ENCODE assay signal across 19 cellular contexts in the genomic region with DNA sequence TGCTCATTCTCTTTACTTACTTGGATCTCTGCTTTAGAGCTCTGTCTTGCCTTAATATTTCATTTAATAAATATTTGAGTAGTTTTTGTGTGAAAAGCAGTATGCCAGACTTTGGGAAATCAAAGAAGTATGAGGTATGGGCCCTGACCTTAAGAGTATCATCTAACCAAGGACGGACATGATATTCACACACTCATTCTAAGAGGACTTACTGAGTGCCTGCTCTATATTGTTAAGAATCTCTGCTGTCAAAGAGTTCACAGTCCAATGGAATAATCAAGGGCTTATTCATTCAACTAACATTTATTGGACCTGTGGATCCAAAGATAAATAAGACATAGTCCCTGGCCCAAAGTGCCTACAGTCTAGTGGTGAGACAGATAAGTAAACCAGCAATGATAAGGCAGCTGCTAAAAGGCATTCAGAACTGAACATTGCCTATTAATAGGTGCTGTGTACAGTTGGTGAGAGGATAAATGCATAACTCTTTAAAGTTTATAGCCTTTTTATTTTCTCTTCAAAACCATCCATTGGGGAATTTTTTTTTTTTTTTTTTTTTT. TPM values are rescaled to one million over a fixed set of nuclear protein-coding genes. Genes with fewer than 3 reads are reported as not detected.
A peak's percentile ranks its signal among the peaks of the same experiment; 100 is the strongest.
DNase-seq lines count a peak whose midpoint lies in the region; ATAC-seq, FAIRE-seq and TF ChIP-seq lines count a peak whose summit lies in the region.
"Had no signal": no experiment of that assay in that cellular context is flagged by ENCODE, and none has a peak within 500 bp of the region (broad histone marks: within the 10 kb centered on the region; RNA-seq: fewer than 3 reads in every experiment).

No MANE protein-coding gene starts in this region.

- H3K4me2 ChIP-seq in K562 (ENCODE audit: insufficient read depth, low read length) (no peak overlapping the region), hepatocyte (peak overlapping the region; percentile 47)
- H3K4me2 ChIP-seq: KMS-11 had no signal

- H3K36me3 ChIP-seq in SK-N-MC (ENCODE audit: insufficient read depth, low read length) (peaks cover 12% of the 10 kb centered on the region; the same call in 1 of the 2 replicates), K562 (ENCODE audit: control insufficient read depth, insufficient read depth, low read length) (peaks cover 16% of the 10 kb centered on the region; the same call in 2 of the 3 replicates), hepatocyte (replicated peaks; ENCODE audit: insufficient read depth, low read depth) (no peaks in the 10 kb centered on the region), small intestine (ENCODE audit: control insufficient read depth in 2 of 2, insufficient read depth in 2 of 2, low read length in 2 of 2) (no peaks in the 10 kb centered on the region)
- peaks cover 13% of the 10 kb centered on the region for H3K36me3 ChIP-seq in CD8-positive, alpha-beta T cell (ENCODE audit: insufficient read depth, low read length)
- H3K36me3 ChIP-seq: Peyer's patch had no signal

- CTCF ChIA-PET in K562 (lab: Yijun Ruan, JAX; ENCODE audit: low intra/inter-chr PET ratio) = no interaction called here
- CTCF ChIA-PET in CD8-positive, alpha-beta T cell (lab: Charles Lee) = no interaction called here

- FAIRE-seq in K562 (lab: Jason Lieb, UNC) = peak; percentile 71
- no peak for FAIRE-seq in small intestine (lab: Jason Lieb, UNC)
- FAIRE-seq: D721Med had no signal

- TF ChIP-seq CTCF in K562 (IDR thresholded peaks at IDR 0.05 in 2 of 3, conservative IDR thresholded peaks at IDR 0.05 in 1 of 3; ENCODE audit: insufficient read depth in 2 of 3, low read depth in 1 of 3, low read length in 3 of 3) (no peak), hepatocyte (IDR thresholded peaks at IDR 0.05; ENCODE audit: poor library complexity) (no peak)
- no peak for TF ChIP-seq CTCF in CD8-positive, alpha-beta T cell (IDR thresholded peaks at IDR 0.05)

- 33% methylated on average over 1 of the region's 1 CpG for WGBS in K562 (ENCODE audit: insufficient coverage, low coverage, missing lambda C conversion rate)
- WGBS in hepatocyte (ENCODE audit: low lambda C conversion rate, missing lambda C conversion rate) = 53% methylated on average over 1 of the region's 1 CpG
- whole genome bisulfite sequencing in small intestine, 3 donors = 18 to 70% (median 30%) methylated on average over 1 of the region's 1 CpG

- TF ChIP-seq EP300 in K562 (IDR thresholded peaks at IDR 0.05; ENCODE audit: low read length) = no peak

- no peaks in the 10 kb centered on the region for H3K9me1 ChIP-seq in K562 (ENCODE audit: control insufficient read depth, insufficient read depth, low read length)

- H3K4me1 Mint-ChIP-seq in CD8-positive, alpha-beta T cell (ENCODE audit: low read depth) = peaks cover 62% of the 10 kb centered on the region

- H2AFZ ChIP-seq in K562 (ENCODE audit: low read depth, low read length) = no peak overlapping the region
- H2AFZ ChIP-seq in hepatocyte = no peak overlapping the region

- H3K27ac ChIP-seq in SK-N-MC (peak overlapping the region; percentile 7; the same call in 1 of the 2 replicates), K562 (ENCODE audit: extremely low read depth, low read depth, low read length) (no peak overlapping the region), hepatocyte (peak overlapping the region; percentile 65), small intestine (ENCODE audit: low read depth in 1 of 2, low read length in 1 of 2) (peak overlapping the region in 1 of 2 donors; percentile 77)
- no peak overlapping the region for H3K27ac ChIP-seq in CD8-positive, alpha-beta T cell (ENCODE audit: low read depth, low read length)
- H3K27ac ChIP-seq: KMS-11 had no signal

- TF ChIP-seq RAD21 in K562 (CRISPR knock-in tag; conservative IDR thresholded peaks at IDR 0.05 in 1 of 2, IDR thresholded peaks at IDR 0.05 in 1 of 2) = no peak

- no peak overlapping the region for H3K4me3 Mint-ChIP-seq in CD8-positive, alpha-beta T cell
- H3K4me3 Mint-ChIP-seq: B cell; CD4-positive, CD25-positive, alpha-beta regulatory T cell had no signal

- 0 out of 2 replicates have a peak, but pooled peaks cover 6% of the 10 kb centered on the region for H4K20me1 ChIP-seq in K562 (replicated peaks; ENCODE audit: control insufficient read depth, insufficient read depth, low read length)
- H4K20me1 ChIP-seq in hepatocyte (ENCODE audit: insufficient read depth, poor library complexity, severe bottlenecking) = peaks cover 57% of the 10 kb centered on the region

- DNase-seq in SK-N-MC (ENCODE audit: low read depth, low spot score) (no peak), K562 (ENCODE audit: extremely low read depth in 1 of 4, low spot score in 3 of 4) (peak in 1 of 4 experiments; percentile 56), hepatocyte (ENCODE audit: low spot score) (peak; percentile 61), small intestine (peak; percentile 95), COLO829 (ENCODE audit: low spot score) (no peak), midbrain (lab: John Stamatoyannopoulos, UW) (no peak)
- DNase-seq in CD8-positive, alpha-beta T cell = no peak
- DNase-seq: CD4-positive, CD25-positive, alpha-beta regulatory T cell; DMS79; HCEC 1CT; NCI-H1436 treated with DMSO at 0.1 percent for 48 hours; NCI-H2081; NCI-H748 treated with DMSO at 0.1 percent for 48 hours; Peyer's patch; SIG-M5 had no signal

- POLR2A ChIA-PET in K562 (lab: Yijun Ruan, JAX) = interaction anchor here (0.7 to 1.5 kb wide), 5 partner anchors 11 to 598 kb away, joined by 3 to 4 read pairs (median 3); partner anchors contain the start of gene WDR20
- POLR2A ChIA-PET in CD8-positive, alpha-beta T cell (lab: Charles Lee) = no interaction called here

- no peak for TF ChIP-seq POLR2A in K562 (conservative IDR thresholded peaks at IDR 0.05)

- H3K27me3 Mint-ChIP-seq in CD8-positive, alpha-beta T cell (ENCODE audit: low read depth) = no peaks in the 10 kb centered on the region
- H3K27me3 Mint-ChIP-seq: B cell; CD4-positive, CD25-positive, alpha-beta regulatory T cell had no signal

- no peaks in the 10 kb centered on the region for H3K27me3 ChIP-seq in K562 (ENCODE audit: control insufficient read depth in 2 of 2, insufficient read depth in 2 of 2, low read length in 2 of 2)
- no peaks in the 10 kb centered on the region for H3K27me3 ChIP-seq in hepatocyte
- H3K27me3 ChIP-seq in small intestine (ENCODE audit: control insufficient read depth in 2 of 2, insufficient read depth in 2 of 2, low read length in 2 of 2) = no peaks in the 10 kb centered on the region
- no peaks in the 10 kb centered on the region for H3K27me3 ChIP-seq in CD8-positive, alpha-beta T cell (ENCODE audit: insufficient read depth, low read length)
- H3K27me3 ChIP-seq: Peyer's patch had no signal

- H3K9me3 ChIP-seq in SK-N-MC (ENCODE audit: low read depth, low read length) = no peaks in the 10 kb centered on the region
- peaks cover 4% of the 10 kb centered on the region for H3K9me3 ChIP-seq in K562 (replicated peaks; ENCODE audit: control insufficient read depth, insufficient read depth, low read depth, low read length)
- no peaks in the 10 kb centered on the region for H3K9me3 ChIP-seq in hepatocyte (ENCODE audit: low read depth)
- H3K9me3 ChIP-seq in small intestine (ENCODE audit: control insufficient read depth, low read depth) = no peaks in the 10 kb centered on the region
- no peaks in the 10 kb centered on the region for H3K9me3 ChIP-seq in CD8-positive, alpha-beta T cell (ENCODE audit: low read length)
- H3K9me3 ChIP-seq: Peyer's patch had no signal

- in situ Hi-C loops in K562 (cut with MboI) = no loop called here

- no peaks in the 10 kb centered on the region for H3K9me2 ChIP-seq in hepatocyte (replicated peaks; ENCODE audit: insufficient read depth)

- H3K4me1 ChIP-seq in K562 (replicated peaks in 1 of 2; ENCODE audit: control insufficient read depth in 2 of 2, insufficient read depth in 2 of 2, low read length in 2 of 2) = peaks cover 4 to 19% of the 10 kb centered on the region in 2 experiments; a peak in 4 of 5 replicates
- peaks cover 15% of the 10 kb centered on the region for H3K4me1 ChIP-seq in hepatocyte (ENCODE audit: insufficient read depth)
- peaks cover 5 to 14% of the 10 kb centered on the region in 2 donors for H3K4me1 ChIP-seq in small intestine (ENCODE audit: control insufficient read depth in 2 of 2, insufficient read depth in 1 of 2, low read depth in 1 of 2, low read length in 1 of 2)
- peaks cover 11% of the 10 kb centered on the region for H3K4me1 ChIP-seq in CD8-positive, alpha-beta T cell (ENCODE audit: insufficient read depth, low read length)

- intact Hi-C loops in K562 (cut with micrococcal nuclease) = no loop called here
- intact Hi-C loops in CD8-positive, alpha-beta T cell (cut with DNase I, micrococcal nuclease) = no loop called here

- no peaks in the 10 kb centered on the region for H3K9me3 Mint-ChIP-seq in CD8-positive, alpha-beta T cell

- BruUV-seq in K562 (replicated peaks; lab: Mats Ljungman, UMichigan) = no TSS peak

- peak; percentile 70 for ATAC-seq in K562
- no peak for ATAC-seq in GM21737 (IDR thresholded peaks at IDR 0.05; ENCODE audit: unreplicated experiment)
- no peak for ATAC-seq in CD8-positive, alpha-beta T cell

- H3K79me2 ChIP-seq in K562 (ENCODE audit: control insufficient read depth, insufficient read depth, low read length) (peaks cover 87% of the 10 kb centered on the region), hepatocyte (peaks cover 91% of the 10 kb centered on the region)

- no peak overlapping the region for H3K27ac Mint-ChIP-seq in CD8-positive, alpha-beta T cell
- H3K27ac Mint-ChIP-seq: B cell had no signal

- no peak overlapping the region for H3K4me3 ChIP-seq in SK-N-MC
- H3K4me3 ChIP-seq in K562 = no peak overlapping the region
- no peak overlapping the region for H3K4me3 ChIP-seq in hepatocyte
- H3K4me3 ChIP-seq in small intestine (ENCODE audit: low read depth in 1 of 2, low read length in 2 of 2) = no peak overlapping the region
- H3K4me3 ChIP-seq in CD8-positive, alpha-beta T cell (ENCODE audit: low read depth, low read length) = no peak overlapping the region
- H3K4me3 ChIP-seq: Peyer's patch had no signal

- H3K9ac ChIP-seq in SK-N-MC (ENCODE audit: insufficient read length) (no peak overlapping the region), K562 (ENCODE audit: insufficient read depth in 1 of 2, low read depth in 2 of 2, low read length in 2 of 2) (no peak overlapping the region)
- H3K9ac ChIP-seq: KMS-11 had no signal

- peaks cover 56% of the 10 kb centered on the region for H3K36me3 Mint-ChIP-seq in CD8-positive, alpha-beta T cell

RNA-seq across cellular contexts. Expression of gene WDR20, which starts 11.0 kb away (rescaled TPM):
- total RNA-seq in K562 (2011; cell fraction: chromatin; rRNA removed; ENCODE audit: low replicate concordance) = 40.2 and 51.8 TPM in 2 replicates
- total RNA-seq in K562 (2011; cell fraction: nucleolus; rRNA removed) = 22.0 and 24.1 TPM in 2 replicates
- 41.4 and 49.4 TPM in 2 replicates for total RNA-seq in K562 (2011; cell fraction: nucleoplasm; rRNA removed)
- total RNA-seq in K562 (2014; rRNA removed) = 8.0 and 9.6 TPM in 2 replicates
- total RNA-seq in K562 (2014; rRNA removed; fragmentation: Illumina TruSeq; extraction: Trizol) = 12.1 and 13.9 TPM in 2 replicates
- 14.7 and 15.3 TPM in 2 replicates for total RNA-seq in K562 (2015; rRNA removed; fragmentation: Illumina TruSeq; extraction: Trizol)
- total RNA-seq in K562 (2021) = 13.3 and 16.6 TPM in 2 replicates
- polyA plus RNA-seq in K562 (2011; rRNA removed) = 10.0 and 11.8 TPM in 2 replicates
- polyA plus RNA-seq in K562 (2011; cell fraction: cytosol; rRNA removed) = 8.6 and 8.7 TPM in 2 replicates
- 12.1 and 12.4 TPM in 2 replicates for polyA plus RNA-seq in K562 (2011; cell fraction: nucleus; rRNA removed)
- 7.8 and 9.6 TPM in 2 replicates for polyA plus RNA-seq in K562 (2012)
- polyA plus RNA-seq in K562 (2014; fragmentation: Illumina TruSeq; extraction: Trizol) = 10.2 and 10.5 TPM in 2 replicates
- polyA plus RNA-seq in K562 (2014; fragmentation: Nextera tagmentation; extraction: Ambion mirVana) = 10 to 100 TPM in 1 of 2 experiments, 1 to 10 TPM in 1; 7.0 to 12.1 TPM
- 9.4 and 11.7 TPM in 2 replicates for polyA plus RNA-seq in K562 (2014; rRNA removed)
- 23.3 and 23.9 TPM in 2 replicates for polyA minus RNA-seq in K562 (2011; rRNA and poly(A)+ RNA removed)
- 11.5 and 17.4 TPM in 2 replicates for polyA minus RNA-seq in K562 (2011; cell fraction: cytosol; rRNA and poly(A)+ RNA removed)
- polyA minus RNA-seq in K562 (2011; cell fraction: nucleus; rRNA and poly(A)+ RNA removed) = 7.7 and 15.2 TPM in 2 replicates
- total RNA-seq in hepatocyte = 24.0 and 32.9 TPM in 2 replicates
- polyA plus RNA-seq in hepatocyte = 15.3 and 20.2 TPM in 2 replicates
- polyA plus RNA-seq in small intestine = 10 to 100 TPM; 14.6 to 33.1 (median 23.0) TPM
- 10 to 100 TPM; 40.8 to 46.3 TPM for total RNA-seq in CD8-positive, alpha-beta T cell

Comparison
In these comparisons a context has a peak if more than half of its experiments do, and no peak if none do; other contexts are left out.
1. DNase-seq: peak in hepatocyte (single experiment) and small intestine (single experiment); none in SK-N-MC (single experiment), COLO829 (single experiment), CD8-positive, alpha-beta T cell (0 of 7) and midbrain (single experiment).
2. H3K27ac ChIP-seq: peak in SK-N-MC (single experiment) and hepatocyte (single experiment); none in K562 (single experiment) and CD8-positive, alpha-beta T cell (single experiment).